Comparison of ENCODE assay signal across 31 cellular contexts in genomic region chr15:29411299-29411698, GRCh38.
"Had no signal": no experiment of that assay in that cellular context is flagged by ENCODE, and none has a peak within 500 bp of the region (broad histone marks: within the 10 kb centered on the region; RNA-seq: fewer than 3 reads in every experiment).

No MANE protein-coding gene starts in this region.

- H3K4me1 Mint-ChIP-seq: natural killer cell; nephron; stimulated activated memory B cell treated with anti-CD40 and anti-IgM and Interleukin-4, amounts not matched to agents 10 μg/mL and 1 μg/mL and 100 μg/mL, for 72 hours; stimulated activated naive CD8-positive, alpha-beta T cell treated with anti-CD3 and anti-CD28 coated beads, Interleukin-15, amount 100 ng/mL, for 72 hours had no signal

- H3K9me3 ChIP-seq: ovary, psoas muscle, spleen, suprapubic skin, testis, transverse colon, upper lobe of right lung, uterus had no signal

- H3K4me3 Mint-ChIP-seq: natural killer cell; nephron; neural progenitor cell; stimulated activated memory B cell treated with anti-CD40 and anti-IgM and Interleukin-4, amounts not matched to agents 10 μg/mL and 1 μg/mL and 100 μg/mL, for 72 hours; stimulated activated naive CD8-positive, alpha-beta T cell treated with anti-CD3 and anti-CD28 coated beads, Interleukin-15, amount 100 ng/mL, for 72 hours; type B pancreatic cell had no signal

- H3K9me3 Mint-ChIP-seq: natural killer cell; nephron; stimulated activated naive CD8-positive, alpha-beta T cell treated with anti-CD3 and anti-CD28 coated beads, Interleukin-15, amount 100 ng/mL, for 72 hours; type B pancreatic cell had no signal

- H2AFZ ChIP-seq: neural progenitor cell, parathyroid adenoma had no signal

- H3K4me3 ChIP-seq: neural progenitor cell, ovary, psoas muscle, skin epidermis, smooth muscle cell, spleen, suprapubic skin, testis, tibial artery, transverse colon, upper lobe of right lung, uterus had no signal

- H3K27me3 ChIP-seq: neural progenitor cell, spleen, suprapubic skin, testis, tibial artery, transverse colon, upper lobe of right lung had no signal

- H3K36me3 ChIP-seq: neural progenitor cell, ovary, spleen, suprapubic skin, tibial artery, transverse colon, upper lobe of right lung, uterus had no signal

- H3K36me3 Mint-ChIP-seq: natural killer cell; neural progenitor cell; stimulated activated memory B cell treated with anti-CD40 and anti-IgM and Interleukin-4, amounts not matched to agents 10 μg/mL and 1 μg/mL and 100 μg/mL, for 72 hours; type B pancreatic cell had no signal

- H3K9ac ChIP-seq: neural progenitor cell, parathyroid adenoma had no signal

- H3K4me2 ChIP-seq: neural progenitor cell, smooth muscle cell had no signal

- H3K4me1 ChIP-seq: parathyroid adenoma, psoas muscle, spleen, suprapubic skin, tibial artery, transverse colon, upper lobe of right lung, uterus had no signal

- ATAC-seq: natural killer cell; psoas muscle; right cardiac atrium; sciatic nerve; stimulated activated naive CD8-positive, alpha-beta T cell treated with anti-CD3 and anti-CD28 coated beads, Interleukin-15, amount 100 ng/mL, for 72 hours; stimulated activated naive CD8-positive, alpha-beta T cell treated with anti-CD3 and anti-CD28 coated beads, Interleukin-15, Interleukin-2, amounts not matched to agents 100 U/mL and 50 U/mL, for 24 hours; upper lobe of right lung had no signal

- DNase-seq: natural killer cell; occipital lobe; ovary; posterior cingulate gyrus; psoas muscle; right cardiac atrium; spleen; stimulated activated CD4-positive, alpha-beta T cell treated with anti-CD3 and anti-CD28 coated beads, Interleukin-12 subunit alpha, Interleukin-12 subunit beta, amount 100 ng/mL, for 4 hours; stimulated activated CD4-positive, alpha-beta T cell treated with anti-CD3 and anti-CD28 coated beads, Interleukin-1b, Interleukin-23, amount 100 ng/mL, for 48 hours; stimulated activated CD4-positive, alpha-beta T cell treated with anti-CD3 and anti-CD28 coated beads, Interleukin-4, amount 100 ng/mL, for 1 hour; stimulated activated CD4-positive, alpha-beta T cell treated with anti-CD3 and anti-CD28 coated beads, Interleukin-4, amount 100 ng/mL, for 4 hours; stimulated activated CD8-positive, alpha-beta memory T cell treated with anti-CD3 and anti-CD28 coated beads, Interleukin-4, amount 100 ng/mL, for 48 hours; stimulated activated naive CD4-positive, alpha-beta T cell; stimulated activated naive CD8-positive, alpha-beta T cell treated with anti-CD3 and anti-CD28 coated beads, Interleukin-15, amount 100 ng/mL, for 72 hours; stimulated activated naive CD8-positive, alpha-beta T cell treated with anti-CD3 and anti-CD28 coated beads, Interleukin-15, Interleukin-2, amounts not matched to agents 100 U/mL and 50 U/mL, for 24 hours; substantia nigra; testis; tibial artery; transverse colon; upper lobe of right lung; uterus had no signal

- H3K27ac Mint-ChIP-seq: natural killer cell; neural progenitor cell; progenitor cell of endocrine pancreas; stimulated activated memory B cell treated with anti-CD40 and anti-IgM and Interleukin-4, amounts not matched to agents 10 μg/mL and 1 μg/mL and 100 μg/mL, for 72 hours; stimulated activated naive CD8-positive, alpha-beta T cell treated with anti-CD3 and anti-CD28 coated beads, Interleukin-15, amount 100 ng/mL, for 72 hours; type B pancreatic cell had no signal

- H3K27ac ChIP-seq: neural progenitor cell, ovary, parathyroid adenoma, psoas muscle, skin epidermis, spleen, suprapubic skin, testis, tibial artery, transverse colon, upper lobe of right lung, uterus had no signal
